ENCODE assay signal across 28 cellular contexts in the genomic region with DNA sequence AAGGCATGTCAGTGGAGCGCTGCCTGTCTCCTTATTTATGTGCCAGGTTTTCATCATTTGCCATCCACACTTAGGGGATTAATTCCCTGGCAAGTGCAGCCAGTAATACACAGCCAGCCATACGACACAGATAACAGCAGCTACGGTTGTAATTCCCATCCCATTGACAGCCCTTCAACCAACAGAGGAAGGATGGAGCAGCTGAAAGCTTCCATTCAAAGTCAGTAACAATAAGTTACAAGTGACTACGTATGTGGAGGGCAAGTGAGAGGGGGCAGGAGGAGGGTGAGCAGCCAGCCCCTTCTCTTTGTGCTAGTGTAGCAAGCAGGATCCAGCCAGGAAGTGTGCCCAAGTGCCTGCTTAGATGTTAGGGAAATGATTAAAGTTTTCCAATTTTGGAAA. TPM values are rescaled to one million over a fixed set of nuclear protein-coding genes. Genes with fewer than 3 reads are reported as not detected.
DNase-seq lines count a peak whose midpoint lies in the region; ATAC-seq and TF ChIP-seq lines count a peak whose summit lies in the region.
"Had no signal": no experiment of that assay in that cellular context is flagged by ENCODE, and none has a peak within 500 bp of the region (broad histone marks: within the 10 kb centered on the region; RNA-seq: fewer than 3 reads in every experiment).

No MANE protein-coding gene starts in this region.

- TF ChIP-seq EP300 in neural cell (conservative IDR thresholded peaks at IDR 0.05; ENCODE audit: poor library complexity, severe bottlenecking), result peak; percentile 83

- H3K27ac ChIP-seq in BLaER1 treated with 17β-estradiol and CSF1 and Interleukin-3, amounts not matched to agents 10 nM and 100 nM, result peak overlapping the region in 2 of 11 experiments; percentile 11 to 12; a peak in 3 of 22 replicates
- peak overlapping the region; percentile 50 for H3K27ac ChIP-seq in neural cell (ENCODE audit: low read length)
- H3K27ac ChIP-seq in vagina, result no peak overlapping the region
- H3K27ac ChIP-seq: GM23248, tibial artery, VCaP had no signal

- H2AFZ ChIP-seq in neural cell (ENCODE audit: low read depth, low read length), result no peak overlapping the region
- H2AFZ ChIP-seq: GM23248 had no signal

- no peak for TF ChIP-seq RAD21 in neural cell (conservative IDR thresholded peaks at IDR 0.05)

- H3F3A ChIP-seq in neural cell (ENCODE audit: insufficient read depth, low read length, poor library complexity, severe bottlenecking), result no peaks in the 10 kb centered on the region

- no peak for ATAC-seq in GM18873 (IDR thresholded peaks at IDR 0.05; ENCODE audit: low FRiP score, unreplicated experiment)
- ATAC-seq: activated CD8-positive, alpha-beta T cell treated with anti-CD3 and anti-CD28 coated beads, Interleukin-2, amount 10 ng/mL, durations not matched to agents 7 days and 5 days; activated T-helper 17 cell treated with anti-CD3 and anti-CD28 coated beads, Interleukin-2, amount 50 U/mL, for 72 hours; left lobe of liver; Panc1 had no signal

- no peaks in the 10 kb centered on the region for H3K79me2 ChIP-seq in neural cell (replicated peaks; ENCODE audit: insufficient read depth, low read length)

- no peak overlapping the region for H3K9ac ChIP-seq in BLaER1 treated with 17β-estradiol and CSF1 and Interleukin-3, amounts not matched to agents 10 nM and 100 nM
- no peak overlapping the region for H3K9ac ChIP-seq in neural cell (ENCODE audit: low read length)
- H3K9ac ChIP-seq: GM23248 had no signal

- H3K9me2 ChIP-seq in neural cell (ENCODE audit: insufficient read depth, low read length), result no peaks in the 10 kb centered on the region

- DNase-seq in NCI-H345 (lab: John Stamatoyannopoulos, UW), result peak; percentile 25
- peak; percentile 53 for DNase-seq in dermis blood vessel endothelial cell
- DNase-seq in vagina (ENCODE audit: extremely low spot score in 2 of 2), result no peak
- DNase-seq in RKO (ENCODE audit: low spot score), result no peak
- DNase-seq: activated CD4-positive, alpha-beta T cell treated with anti-CD3 and anti-CD28 coated beads for 4 hours; activated CD8-positive, alpha-beta T cell treated with anti-CD3 and anti-CD28 coated beads, Interleukin-2, amount 10 ng/mL, durations not matched to agents 7 days and 5 days; activated naive CD4-positive, alpha-beta T cell treated with anti-CD3 and anti-CD28 coated beads, Interleukin-2, amount 50 U/mL, for 16 hours; COR-L47; DMS79; effector CD8-positive, alpha-beta T cell; GDM1; glutamatergic neuron; GM23248; NCI-H1048; NCI-H1694; NCI-H2171; NCI-H526; occipital lobe; stimulated activated CD4-positive, alpha-beta T cell treated with anti-CD3 and anti-CD28 coated beads, Interleukin-4, amount 100 ng/mL, for 24 hours; T1000; tibial artery had no signal

- H3K9me3 ChIP-seq in BLaER1 treated with 17β-estradiol and CSF1 and Interleukin-3, amounts not matched to agents 10 nM and 100 nM (replicated peaks in 1 of 11), result peaks cover 0 to 8% (median 0%) of the 10 kb centered on the region in 11 experiments; a peak in 2 of 22 replicates
- H3K9me3 ChIP-seq in neural cell (ENCODE audit: low read length), result no peaks in the 10 kb centered on the region
- H3K9me3 ChIP-seq in vagina, result no peaks in the 10 kb centered on the region
- H3K9me3 ChIP-seq: tibial artery had no signal

- H4K20me1 ChIP-seq in BLaER1 treated with 17β-estradiol and CSF1 and Interleukin-3, amounts not matched to agents 10 nM and 100 nM, result no peaks in the 10 kb centered on the region
- no peaks in the 10 kb centered on the region for H4K20me1 ChIP-seq in neural cell (ENCODE audit: insufficient read depth)

- no peak for TF ChIP-seq POLR2A in vagina (IDR thresholded peaks at IDR 0.05)

- no peaks in the 10 kb centered on the region for H3K36me3 ChIP-seq in BLaER1 treated with 17β-estradiol and CSF1 and Interleukin-3, amounts not matched to agents 10 nM and 100 nM
- no peaks in the 10 kb centered on the region for H3K36me3 ChIP-seq in neural cell (ENCODE audit: insufficient read depth, low read length)
- no peaks in the 10 kb centered on the region for H3K36me3 ChIP-seq in vagina
- H3K36me3 ChIP-seq: tibial artery had no signal

- no peak overlapping the region for H3K4me3 ChIP-seq in BLaER1 treated with 17β-estradiol and CSF1 and Interleukin-3, amounts not matched to agents 10 nM and 100 nM
- H3K4me3 ChIP-seq in neural cell (ENCODE audit: low read length), result peak overlapping the region; percentile 2
- no peak overlapping the region for H3K4me3 ChIP-seq in vagina
- H3K4me3 ChIP-seq: GM23248, tibial artery had no signal

- TF ChIP-seq CTCF in neural cell (IDR thresholded peaks at IDR 0.05; ENCODE audit: poor library complexity, severe bottlenecking) (no peak), vagina (IDR thresholded peaks at IDR 0.05) (no peak)

- no peaks in the 10 kb centered on the region for H3K27me3 ChIP-seq in BLaER1 treated with 17β-estradiol and CSF1 and Interleukin-3, amounts not matched to agents 10 nM and 100 nM
- no peaks in the 10 kb centered on the region for H3K27me3 ChIP-seq in neural cell (ENCODE audit: insufficient read depth, low read depth, low read length)
- H3K27me3 ChIP-seq in vagina, result no peaks in the 10 kb centered on the region

- H3K4me2 ChIP-seq in BLaER1 treated with 17β-estradiol and CSF1 and Interleukin-3, amounts not matched to agents 10 nM and 100 nM, result peak overlapping the region in 10 of 11 experiments; percentile 35 to 76 (median 59); a peak in 17 of 22 replicates
- no peak overlapping the region for H3K4me2 ChIP-seq in neural cell (ENCODE audit: low read length)

- H3K4me1 ChIP-seq in BLaER1 treated with 17β-estradiol and CSF1 and Interleukin-3, amounts not matched to agents 10 nM and 100 nM, result peaks cover 24 to 51% (median 36%) of the 10 kb centered on the region in 10 experiments
- H3K4me1 ChIP-seq in vagina, result no peaks in the 10 kb centered on the region
- H3K4me1 ChIP-seq: tibial artery had no signal

- intact Hi-C loops in vagina (cut with DNase I), result no loop called here

TF ChIP-seq in neural cell, 6 proteins besides CTCF, POLR2A, EP300 and RAD21:
- TF ChIP-seq POLR2AphosphoS5 (IDR thresholded peaks at IDR 0.05), result peak; percentile 50
- TF ChIP-seq MXI1 (conservative IDR thresholded peaks at IDR 0.05; ENCODE audit: poor library complexity, severe bottlenecking), result no peak
- TF ChIP-seq, protein P1, sequence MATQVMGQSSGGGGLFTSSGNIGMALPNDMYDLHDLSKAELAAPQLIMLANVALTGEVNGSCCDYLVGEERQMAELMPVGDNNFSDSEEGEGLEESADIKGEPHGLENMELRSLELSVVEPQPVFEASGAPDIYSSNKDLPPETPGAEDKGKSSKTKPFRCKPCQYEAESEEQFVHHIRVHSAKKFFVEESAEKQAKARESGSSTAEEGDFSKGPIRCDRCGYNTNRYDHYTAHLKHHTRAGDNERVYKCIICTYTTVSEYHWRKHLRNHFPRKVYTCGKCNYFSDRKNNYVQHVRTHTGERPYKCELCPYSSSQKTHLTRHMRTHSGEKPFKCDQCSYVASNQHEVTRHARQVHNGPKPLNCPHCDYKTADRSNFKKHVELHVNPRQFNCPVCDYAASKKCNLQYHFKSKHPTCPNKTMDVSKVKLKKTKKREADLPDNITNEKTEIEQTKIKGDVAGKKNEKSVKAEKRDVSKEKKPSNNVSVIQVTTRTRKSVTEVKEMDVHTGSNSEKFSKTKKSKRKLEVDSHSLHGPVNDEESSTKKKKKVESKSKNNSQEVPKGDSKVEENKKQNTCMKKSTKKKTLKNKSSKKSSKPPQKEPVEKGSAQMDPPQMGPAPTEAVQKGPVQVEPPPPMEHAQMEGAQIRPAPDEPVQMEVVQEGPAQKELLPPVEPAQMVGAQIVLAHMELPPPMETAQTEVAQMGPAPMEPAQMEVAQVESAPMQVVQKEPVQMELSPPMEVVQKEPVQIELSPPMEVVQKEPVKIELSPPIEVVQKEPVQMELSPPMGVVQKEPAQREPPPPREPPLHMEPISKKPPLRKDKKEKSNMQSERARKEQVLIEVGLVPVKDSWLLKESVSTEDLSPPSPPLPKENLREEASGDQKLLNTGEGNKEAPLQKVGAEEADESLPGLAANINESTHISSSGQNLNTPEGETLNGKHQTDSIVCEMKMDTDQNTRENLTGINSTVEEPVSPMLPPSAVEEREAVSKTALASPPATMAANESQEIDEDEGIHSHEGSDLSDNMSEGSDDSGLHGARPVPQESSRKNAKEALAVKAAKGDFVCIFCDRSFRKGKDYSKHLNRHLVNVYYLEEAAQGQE (IDR thresholded peaks at IDR 0.05; ENCODE audit: borderline replicate concordance), result peak; percentile 85
- no peak for TF ChIP-seq TAF1 (IDR thresholded peaks at IDR 0.05; ENCODE audit: low read depth)
- no peak for TF ChIP-seq EZH2 (IDR thresholded peaks at IDR 0.05; ENCODE audit: borderline replicate concordance, insufficient read depth, low read length, poor library complexity, severe bottlenecking)
- no peak for TF ChIP-seq SMC3 (conservative IDR thresholded peaks at IDR 0.05; ENCODE audit: poor library complexity)
TF ChIP-seq in neural cell: peak in this region for 2.

RNA-seq across cellular contexts. Expression of a gene that starts 53.8 kb away (rescaled TPM):
- total RNA-seq in dermis blood vessel endothelial cell (5.2 and 9.4 TPM in 2 replicates), vagina (4.2 TPM)
- 80.4 and 83.8 TPM in 2 replicates for polyA plus RNA-seq in neural cell
- polyA minus RNA-seq in neural cell, result 33.1 and 48.0 TPM in 2 replicates

Comparison
In these comparisons a context has a peak if more than half of its experiments do, and no peak if none do; other contexts are left out.
1. DNase-seq: peak in NCI-H345 (single experiment) and dermis blood vessel endothelial cell (single experiment); none in vagina (0 of 2) and RKO (single experiment).